1 cellular context compared by ENCODE assay signal in genomic region chr20:44274303-44275017, GRCh38.
TF ChIP-seq lines count a peak whose summit lies in the region.

No MANE protein-coding gene starts in this region.

TF ChIP-seq in HepG2, 621 proteins besides CTCF, POLR2A, EP300 and RAD21 (continued from another document and continues in another):
- 0 out of 2 replicates have a peak, but pooled peaks have one; percentile 9 for TF ChIP-seq ZBTB33 (CRISPR knock-in tag; IDR thresholded peaks at IDR 0.05)
- TF ChIP-seq RBM22 (optimal IDR thresholded peaks at IDR 0.05; ENCODE audit: low read length), result no peak
- no peak for TF ChIP-seq NR0B2 (CRISPR knock-in tag; IDR thresholded peaks at IDR 0.05)
- TF ChIP-seq RFX1 (IDR thresholded peaks at IDR 0.05), result no peak
- TF ChIP-seq ZNF33B (CRISPR knock-in tag; IDR thresholded peaks at IDR 0.05), result 0 out of 2 replicates have a peak, but pooled peaks have one; percentile 58
- peak; percentile 27; the same call in 1 of the 2 replicates for TF ChIP-seq ZNF614 (CRISPR knock-in tag; IDR thresholded peaks at IDR 0.05; ENCODE audit: borderline replicate concordance)
- no peak for TF ChIP-seq ZNF142 (CRISPR knock-in tag; IDR thresholded peaks at IDR 0.05)
- peak; percentile 32; the same call in 1 of the 2 replicates for TF ChIP-seq BHLHE40 (IDR thresholded peaks at IDR 0.05; ENCODE audit: low read length)
- no peak for TF ChIP-seq SCMH1 (CRISPR knock-in tag; IDR thresholded peaks at IDR 0.05; ENCODE audit: borderline replicate concordance)
- TF ChIP-seq EHMT2 (IDR thresholded peaks at IDR 0.05; ENCODE audit: borderline replicate concordance, low read depth, low read length), result peak; percentile 42; the same call in 1 of the 2 replicates
- no peak for TF ChIP-seq ZFP90 (CRISPR knock-in tag; IDR thresholded peaks at IDR 0.05; ENCODE audit: borderline replicate concordance)
- no peak for TF ChIP-seq NFYC (CRISPR knock-in tag; IDR thresholded peaks at IDR 0.05)
- peak; percentile 74 for TF ChIP-seq ATF1 (CRISPR knock-in tag; IDR thresholded peaks at IDR 0.05)
- no peak for TF ChIP-seq HCFC1 (IDR thresholded peaks at IDR 0.05; ENCODE audit: low read depth, low read length)
- peak; percentile 45; the same call in 1 of the 2 replicates for TF ChIP-seq FOXA3 (CRISPR knock-in tag; IDR thresholded peaks at IDR 0.05)
- no peak for TF ChIP-seq SMAD1 (CRISPR knock-in tag; IDR thresholded peaks at IDR 0.05; ENCODE audit: borderline replicate concordance, low read depth)
- TF ChIP-seq U2AF2 (IDR thresholded peaks at IDR 0.05; ENCODE audit: low read depth, low read length), result no peak
- no peak for TF ChIP-seq FOSL2 (CRISPR knock-in tag; IDR thresholded peaks at IDR 0.05)
- TF ChIP-seq REPIN1 (CRISPR knock-in tag; IDR thresholded peaks at IDR 0.05; ENCODE audit: borderline replicate concordance, low read depth), result peak; percentile 70; the same call in 1 of the 2 replicates
- TF ChIP-seq TBX3 (IDR thresholded peaks at IDR 0.05; ENCODE audit: borderline replicate concordance), result peak; percentile 7; the same call in 1 of the 2 replicates
- no peak for TF ChIP-seq SMARCC2 (IDR thresholded peaks at IDR 0.05)
- no peak for TF ChIP-seq ZSCAN21 (CRISPR knock-in tag; IDR thresholded peaks at IDR 0.05; ENCODE audit: borderline replicate concordance)
- no peak for TF ChIP-seq NFE2L1 (CRISPR knock-in tag; IDR thresholded peaks at IDR 0.05; ENCODE audit: borderline replicate concordance)
- TF ChIP-seq SRF (IDR thresholded peaks at IDR 0.05; ENCODE audit: low read depth, low read length), result no peak
- TF ChIP-seq CBFB (CRISPR knock-in tag; IDR thresholded peaks at IDR 0.05), result no peak
- TF ChIP-seq ZNF720 (CRISPR knock-in tag; IDR thresholded peaks at IDR 0.05), result no peak
- TF ChIP-seq JDP2 (CRISPR knock-in tag; IDR thresholded peaks at IDR 0.05; ENCODE audit: borderline replicate concordance), result no peak
- no peak for TF ChIP-seq RBFOX2 (IDR thresholded peaks at IDR 0.05; ENCODE audit: low read depth, low read length)
- no peak for TF ChIP-seq ZBTB26 (CRISPR knock-in tag; IDR thresholded peaks at IDR 0.05; ENCODE audit: borderline replicate concordance)
- TF ChIP-seq ATF7 (IDR thresholded peaks at IDR 0.05), result no peak
- no peak for TF ChIP-seq ATF7 (CRISPR knock-in tag; IDR thresholded peaks at IDR 0.05)
- no peak for TF ChIP-seq THAP7 (CRISPR knock-in tag; IDR thresholded peaks at IDR 0.05)
- TF ChIP-seq HNRNPH1 (optimal IDR thresholded peaks at IDR 0.05; ENCODE audit: low read depth, low read length), result peak; percentile 30
- no peak for TF ChIP-seq RELA (CRISPR knock-in tag; IDR thresholded peaks at IDR 0.05)
- TF ChIP-seq KDM2A (CRISPR knock-in tag; IDR thresholded peaks at IDR 0.05; ENCODE audit: borderline replicate concordance, low read depth), result no peak
- TF ChIP-seq ZNF879 (CRISPR knock-in tag; IDR thresholded peaks at IDR 0.05), result no peak
- TF ChIP-seq ZNF282 (IDR thresholded peaks at IDR 0.05; ENCODE audit: partially characterized antibody), result no peak
- TF ChIP-seq XRCC5 (optimal IDR thresholded peaks at IDR 0.05; ENCODE audit: low read length), result peak; percentile 69
- TF ChIP-seq BRF2 (CRISPR knock-in tag; IDR thresholded peaks at IDR 0.05), result no peak
- 0 out of 2 replicates have a peak, but pooled peaks have one; percentile 39 for TF ChIP-seq ZNF598 (CRISPR knock-in tag; IDR thresholded peaks at IDR 0.05; ENCODE audit: borderline replicate concordance)
- no peak for TF ChIP-seq DNMT3B (CRISPR knock-in tag; conservative IDR thresholded peaks at IDR 0.05)
- TF ChIP-seq ZNF589 (CRISPR knock-in tag; conservative IDR thresholded peaks at IDR 0.05), result 0 out of 2 replicates have a peak, but pooled peaks have one; percentile 36
- TF ChIP-seq KDM4B (CRISPR knock-in tag; IDR thresholded peaks at IDR 0.05), result no peak
- TF ChIP-seq ZNF784 (CRISPR knock-in tag; IDR thresholded peaks at IDR 0.05; ENCODE audit: borderline replicate concordance), result peak; percentile 82; the same call in 1 of the 2 replicates
- TF ChIP-seq GMEB1 (CRISPR knock-in tag; IDR thresholded peaks at IDR 0.05; ENCODE audit: borderline replicate concordance), result 0 out of 2 replicates have a peak, but pooled peaks have one; percentile 44
- TF ChIP-seq ZNF281 (CRISPR knock-in tag; IDR thresholded peaks at IDR 0.05; ENCODE audit: borderline replicate concordance), result peak; percentile 29; the same call in 1 of the 2 replicates
- TF ChIP-seq ASH2L (IDR thresholded peaks at IDR 0.05; ENCODE audit: insufficient read length, low read depth, low read length), result peak; percentile 63
- TF ChIP-seq DPF2 (CRISPR knock-in tag; IDR thresholded peaks at IDR 0.05; ENCODE audit: borderline replicate concordance, low read depth), result peak; percentile 61
